In the genomic region with DNA sequence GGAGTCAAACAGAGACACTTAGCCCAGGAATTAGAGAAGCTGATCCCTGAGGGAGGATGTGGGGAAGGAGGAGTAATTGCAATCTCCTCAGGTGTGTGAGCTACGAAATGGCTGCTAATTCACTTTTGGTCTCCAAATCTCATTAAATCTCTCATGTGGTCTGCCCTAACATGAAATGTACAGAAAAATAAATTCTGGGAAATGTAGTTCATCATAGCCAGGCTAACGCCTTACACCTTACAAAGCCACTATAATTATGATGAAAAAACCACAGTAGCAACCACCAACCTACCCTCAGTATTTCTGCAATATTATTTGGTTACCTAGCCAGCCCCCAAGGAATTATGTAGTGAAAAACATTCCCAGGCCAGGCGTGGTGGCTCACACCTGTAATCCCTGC, we compare ENCODE assay signal across 24 cellular contexts.
"Had no signal": no experiment of that assay in that cellular context is flagged by ENCODE, and none has a peak within 500 bp of the region (broad histone marks: within the 10 kb centered on the region; RNA-seq: fewer than 3 reads in every experiment).

No MANE protein-coding gene starts in this region.

- H3K27me3 ChIP-seq: colonic mucosa, esophagus squamous epithelium, gastrocnemius medialis, heart right ventricle, left lung had no signal

- FAIRE-seq: islet of Langerhans, keratinocyte had no signal

- H3K4me3 ChIP-seq: colonic mucosa, esophagus squamous epithelium, gastrocnemius medialis, heart right ventricle, left lung, lower lobe of right lung, mucosa of descending colon had no signal

- H3K36me3 ChIP-seq: colonic mucosa, esophagus squamous epithelium, gastrocnemius medialis, heart right ventricle, left lung, lower lobe of right lung had no signal

- H3K9me3 ChIP-seq: colonic mucosa, esophagus squamous epithelium, gastrocnemius medialis, heart right ventricle, left lung, lower lobe of right lung, mucosa of descending colon had no signal

- ATAC-seq: esophagus mucosa, gastrocnemius medialis, heart right ventricle, left cardiac atrium, left lung, left ventricle myocardium superior, lower lobe of right lung, mucosa of descending colon had no signal

- H3K27me3 Mint-ChIP-seq: dendritic cell treated with granulocyte-macrophage colony-stimulating factor and Interleukin-4, amounts not matched to agents 40 ng/mL and 50 ng/mL, for 4 days had no signal

- H3K27ac Mint-ChIP-seq: dendritic cell treated with granulocyte-macrophage colony-stimulating factor and Interleukin-4, amounts not matched to agents 40 ng/mL and 50 ng/mL, for 4 days; mesothelial cell of epicardium had no signal

- H3K4me1 ChIP-seq: colonic mucosa, esophagus squamous epithelium, gastrocnemius medialis, left lung, lower lobe of right lung had no signal

- H3K4me3 Mint-ChIP-seq: dendritic cell treated with granulocyte-macrophage colony-stimulating factor and Interleukin-4, amounts not matched to agents 40 ng/mL and 50 ng/mL, for 4 days; mesothelial cell of epicardium had no signal

- H3K27ac ChIP-seq: colonic mucosa, epithelial cell of prostate, esophagus squamous epithelium, gastrocnemius medialis, heart right ventricle, left lung, lower lobe of right lung had no signal

- DNase-seq: colonic mucosa; cortex of kidney; effector memory CD4-positive, alpha-beta T cell; erythroblast; esophagus squamous epithelium; foreskin fibroblast; foreskin melanocyte; gastrocnemius medialis; glutamatergic neuron; head of caudate nucleus; heart right ventricle; hippocampal formation; left cardiac atrium; left lung; left ventricle myocardium superior; lower lobe of right lung; mesenchymal stem cell; mucosa of descending colon had no signal
